In the genomic region with DNA sequence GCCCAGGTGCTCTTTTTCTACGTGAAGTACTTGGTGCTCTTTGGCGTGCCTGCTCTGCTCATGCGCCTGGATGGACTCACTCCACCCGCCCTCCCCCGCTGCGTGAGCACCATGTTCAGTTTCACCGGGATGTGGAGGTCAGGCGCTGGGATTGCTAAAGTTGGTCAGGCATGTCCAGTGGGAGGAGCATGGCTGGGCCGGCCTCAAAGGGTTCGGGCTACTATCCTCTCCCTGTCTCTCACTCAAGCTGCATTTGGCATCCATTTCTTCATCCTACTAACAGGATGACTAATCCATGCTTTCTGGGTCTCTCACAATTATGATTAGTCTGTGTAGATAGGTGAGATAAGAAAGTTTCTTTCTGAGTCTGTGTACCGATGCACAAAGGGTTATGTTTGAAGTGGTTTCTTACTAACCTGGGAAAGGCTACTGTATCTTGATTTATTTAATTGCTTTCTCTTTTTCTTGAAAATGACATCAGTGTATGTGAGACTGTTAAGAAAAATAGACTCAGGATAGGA, we compare ENCODE assay signal across 10 cellular contexts.
A peak's percentile ranks its signal among the peaks of the same experiment; 100 is the strongest.
DNase-seq lines count a peak whose midpoint lies in the region; ATAC-seq, FAIRE-seq and TF ChIP-seq lines count a peak whose summit lies in the region.
"Had no signal": no experiment of that assay in that cellular context is flagged by ENCODE, and none has a peak within 500 bp of the region (broad histone marks: within the 10 kb centered on the region; RNA-seq: fewer than 3 reads in every experiment).

No MANE protein-coding gene starts in this region.

- no peak overlapping the region for H3K27ac ChIP-seq in right lobe of liver

- TF ChIP-seq CTCF in kidney epithelial cell (IDR thresholded peaks at IDR 0.05; ENCODE audit: insufficient read depth, low read length, poor library complexity, severe bottlenecking) = no peak
- TF ChIP-seq CTCF in right lobe of liver (IDR thresholded peaks at IDR 0.05) = no peak

- H3K9me3 ChIP-seq in right lobe of liver = no peaks in the 10 kb centered on the region

- no peaks in the 10 kb centered on the region for H3K4me1 ChIP-seq in right lobe of liver

- H3K36me3 ChIP-seq in kidney epithelial cell (ENCODE audit: control insufficient read depth, insufficient read depth, low read length) = no peaks in the 10 kb centered on the region
- H3K36me3 ChIP-seq in right lobe of liver = no peaks in the 10 kb centered on the region

- H3K27me3 ChIP-seq in kidney epithelial cell (ENCODE audit: control insufficient read depth, insufficient read depth, low read length) (no peaks in the 10 kb centered on the region), right lobe of liver (no peaks in the 10 kb centered on the region)

- peak; percentile 48 for FAIRE-seq in H54 (lab: Jason Lieb, UNC)
- FAIRE-seq: urothelium cell line had no signal

- intact Hi-C loops in right lobe of liver (cut with DNase I) = no loop called here

- ATAC-seq in right lobe of liver = no peak
- ATAC-seq: esophagus mucosa had no signal

- 84% methylated on average over 3 of the region's 11 CpGs for WGBS in right lobe of liver (ENCODE audit: insufficient coverage, low coverage, low lambda C conversion rate, missing lambda C conversion rate)

- DNase-seq in Daoy (ENCODE audit: low read depth) (peak; percentile 83), H54 (ENCODE audit: insufficient read length, low spot score) (peak; percentile 8), SHP77 treated with DMSO at 0.1 percent for 48 hours (lab: John Stamatoyannopoulos, UW) (peak; percentile 84), kidney epithelial cell (ENCODE audit: low read depth) (peak; percentile 85), right lobe of liver (no peak), NCI-H446 treated with DMSO at 0.1 percent for 48 hours (lab: John Stamatoyannopoulos, UW) (no peak), GDM1 (lab: John Stamatoyannopoulos, UW) (no peak)
- DNase-seq: RPMI8226 had no signal

- H3K4me3 ChIP-seq in kidney epithelial cell (ENCODE audit: low read depth, low read length) = no peak overlapping the region
- no peak overlapping the region for H3K4me3 ChIP-seq in right lobe of liver

- TF ChIP-seq POLR2A in H54 (IDR thresholded peaks at IDR 0.05; ENCODE audit: low read depth, low read length) (no peak), right lobe of liver (IDR thresholded peaks at IDR 0.05) (no peak)

Comparison
In these comparisons a context has a peak if more than half of its experiments do, and no peak if none do; other contexts are left out.
1. DNase-seq: peak in Daoy (single experiment), H54 (single experiment), SHP77 treated with DMSO at 0.1 percent for 48 hours (single experiment) and kidney epithelial cell (single experiment); none in right lobe of liver (0 of 3), NCI-H446 treated with DMSO at 0.1 percent for 48 hours (single experiment) and GDM1 (single experiment).